In the genomic region with DNA sequence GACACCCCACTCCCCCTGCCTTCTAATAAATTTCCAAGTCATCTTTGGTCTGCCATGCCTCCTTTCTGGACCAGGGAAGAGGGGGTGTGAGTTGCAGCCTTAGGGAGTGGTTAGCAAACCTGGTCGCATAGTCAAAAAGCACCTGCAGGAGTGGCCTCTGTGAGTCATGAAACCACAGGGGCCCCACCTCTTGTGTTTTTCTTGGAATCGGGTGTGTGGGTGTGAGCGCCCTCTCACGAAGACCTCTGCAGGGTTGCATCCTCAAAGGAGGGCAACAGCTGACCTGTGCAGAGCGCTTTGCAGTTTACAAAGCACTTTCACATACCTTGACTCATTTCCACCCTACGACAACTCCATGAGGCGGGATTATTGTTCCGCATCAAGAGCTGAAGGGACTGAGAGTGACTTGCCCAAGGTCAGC, we compare ENCODE assay signal across 8 cellular contexts. TPM values are rescaled to one million over a fixed set of nuclear protein-coding genes. Genes with fewer than 3 reads are reported as not detected.
DNase-seq lines count a peak whose midpoint lies in the region; ATAC-seq and TF ChIP-seq lines count a peak whose summit lies in the region.

No MANE protein-coding gene starts in this region.

- H2AK5ac ChIP-seq in H9 (ENCODE audit: insufficient read length, low read length) = no peak overlapping the region

- no peak overlapping the region for H3K27ac Mint-ChIP-seq in H9
- no peak overlapping the region for H3K27ac Mint-ChIP-seq in WTC11

- DNase-seq in H9 (peak; percentile 34), WTC11 (ENCODE audit: low spot score) (no peak), choroid plexus epithelial cell (ENCODE audit: low read depth) (peak; percentile 20), AG20443 (ENCODE audit: low spot score) (no peak), ascending aorta (ENCODE audit: low spot score in 2 of 2) (no peak)
- DNase-seq in stimulated activated CD8-positive, alpha-beta memory T cell treated with anti-CD3 and anti-CD28 coated beads, Interleukin-7, amount 100 ng/mL, for 4 hours (ENCODE audit: low read depth in 2 of 2) = peak; percentile 76 to 85

- no CpG with 5 or more reads among the region's 8 CpGs for WGBS in H9 (ENCODE audit: extremely low coverage, insufficient read length, low lambda C conversion rate)

- H2BK5ac ChIP-seq in H9 (ENCODE audit: insufficient read length, low read length) = no peak overlapping the region

- H3K56ac ChIP-seq in H9 (ENCODE audit: insufficient read length, low read depth, low read length) = no peak overlapping the region

- H3K27ac ChIP-seq in H9 (ENCODE audit: insufficient read length, low read depth, low read length) (no peak overlapping the region), ascending aorta (no peak overlapping the region)

- CTCF ChIA-PET in WTC11 (lab: Charles Lee) = no interaction called here

- H3K27me3 ChIP-seq in H9 (ENCODE audit: insufficient read depth, low read length) = no peaks in the 10 kb centered on the region
- H3K27me3 ChIP-seq in ascending aorta = no peaks in the 10 kb centered on the region

- H3K4me3 Mint-ChIP-seq in H9 (no peak overlapping the region), WTC11 (no peak overlapping the region)

- no peaks in the 10 kb centered on the region; a peak in 2 of 7 replicates for H3K36me3 Mint-ChIP-seq in H9 (ENCODE audit: insufficient read depth in 1 of 3, low read depth in 3 of 3)
- no peaks in the 10 kb centered on the region for H3K36me3 Mint-ChIP-seq in WTC11

- no peaks in the 10 kb centered on the region for H3K79me1 ChIP-seq in H9 (ENCODE audit: insufficient read depth, low read depth, low read length, poor library complexity, severe bottlenecking)

- H3K4me2 ChIP-seq in H9 (ENCODE audit: insufficient read depth, insufficient read length, low read length) = no peak overlapping the region

- intact Hi-C loops in ascending aorta (cut with DNase I) = no loop called here

- H3K27me3 Mint-ChIP-seq in H9 (ENCODE audit: low read depth) (peaks cover 85% of the 10 kb centered on the region), WTC11 (ENCODE audit: low read depth) (peaks cover 66% of the 10 kb centered on the region)

- no peak overlapping the region for H2BK15ac ChIP-seq in H9 (ENCODE audit: low read depth, low read length)

- H3K23ac ChIP-seq in H9 (ENCODE audit: insufficient read length, low read depth, low read length) = no peak overlapping the region

- no peak overlapping the region for H3K18ac ChIP-seq in H9 (ENCODE audit: insufficient read length, low read depth, low read length)

- H3K14ac ChIP-seq in H9 (ENCODE audit: insufficient read depth, low read length) = no peak overlapping the region

- no peaks in the 10 kb centered on the region for H3K23me2 ChIP-seq in H9 (ENCODE audit: insufficient read length, low read depth, low read length, poor library complexity, severe bottlenecking)

- no peak overlapping the region for H2AFZ ChIP-seq in H9 (ENCODE audit: low read length)

- no peak overlapping the region for H4K5ac ChIP-seq in H9 (ENCODE audit: insufficient read length, low read depth, low read length)

- H3K36me3 ChIP-seq in ascending aorta = no peaks in the 10 kb centered on the region

- peaks cover 0 to 3% of the 10 kb centered on the region in 2 experiments; a peak in 4 of 5 replicates for H3K9me3 Mint-ChIP-seq in H9
- peaks cover 6% of the 10 kb centered on the region; the same call in 1 of the 2 replicates for H3K9me3 Mint-ChIP-seq in WTC11

- H3K9ac ChIP-seq in H9 (ENCODE audit: extremely low read depth, insufficient read length, low read length) = no peak overlapping the region

- H3K9me3 ChIP-seq in H9 (ENCODE audit: control insufficient read depth, low read depth, low read length) (no peaks in the 10 kb centered on the region), ascending aorta (no peaks in the 10 kb centered on the region)

- peaks cover 16 to 24% of the 10 kb centered on the region in 2 experiments for H3K4me1 Mint-ChIP-seq in H9
- peaks cover 3% of the 10 kb centered on the region; the same call in 1 of the 2 replicates for H3K4me1 Mint-ChIP-seq in WTC11

- TF ChIP-seq CTCF in H9 (conservative IDR thresholded peaks at IDR 0.05) = 0 out of 3 replicates have a peak, but pooled peaks have one; percentile 14
- TF ChIP-seq CTCF in WTC11 (IDR thresholded peaks at IDR 0.05) = no peak
- TF ChIP-seq CTCF in choroid plexus epithelial cell (conservative IDR thresholded peaks at IDR 0.05; ENCODE audit: low read depth, low read length) = no peak
- TF ChIP-seq CTCF in ascending aorta (IDR thresholded peaks at IDR 0.05) = no peak

- no peaks in the 10 kb centered on the region for H3K4me1 ChIP-seq in H9 (ENCODE audit: insufficient read depth, low read length)
- H3K4me1 ChIP-seq in ascending aorta = no peaks in the 10 kb centered on the region

- ATAC-seq in WTC11 = peak; percentile 61
- ATAC-seq in HG03460 (IDR thresholded peaks at IDR 0.05; ENCODE audit: unreplicated experiment) = no peak
- ATAC-seq in GM18858 (IDR thresholded peaks at IDR 0.05; ENCODE audit: unreplicated experiment) = no peak

- H3K4me3 ChIP-seq in choroid plexus epithelial cell (ENCODE audit: low read depth, low read length) = no peak overlapping the region
- H3K4me3 ChIP-seq in ascending aorta = no peak overlapping the region

- H3K79me2 ChIP-seq in H9 (ENCODE audit: insufficient read depth, low read length) = no peaks in the 10 kb centered on the region

- H2BK20ac ChIP-seq in H9 (ENCODE audit: low read depth, low read length, poor library complexity, severe bottlenecking) = no peak overlapping the region

- no peak overlapping the region for H4K8ac ChIP-seq in H9 (replicated peaks; ENCODE audit: insufficient read length, low read depth, low read length)

- H2BK120ac ChIP-seq in H9 (ENCODE audit: low read depth, low read length, poor library complexity, severe bottlenecking) = no peak overlapping the region

- POLR2A ChIA-PET in WTC11 (lab: Charles Lee) = interaction anchor here (0.5 kb wide), 1 partner anchor 51 kb away, joined by 4 read pairs; no protein-coding TSS in a partner anchor

- H2BK12ac ChIP-seq in H9 (ENCODE audit: insufficient read length, low read depth, low read length) = no peak overlapping the region

- H4K91ac ChIP-seq in H9 (ENCODE audit: insufficient read length, low read depth, low read length) = no peak overlapping the region

- no peaks in the 10 kb centered on the region for H4K20me1 ChIP-seq in H9 (ENCODE audit: control insufficient read depth, insufficient read depth, insufficient read length)

- no peak overlapping the region for H3T11ph ChIP-seq in H9 (ENCODE audit: low read length)

- no peak overlapping the region for H3K4ac ChIP-seq in H9 (ENCODE audit: low read depth, low read length)

TF ChIP-seq in WTC11, 78 proteins besides CTCF, POLR2A, EP300 and RAD21 (continues in another document):
- TF ChIP-seq ZBTB21 (CRISPR knock-in tag; IDR thresholded peaks at IDR 0.05; ENCODE audit: borderline replicate concordance) = no peak
- no peak for TF ChIP-seq ZNF423 (CRISPR knock-in tag; IDR thresholded peaks at IDR 0.05)
- no peak for TF ChIP-seq NFYB (CRISPR knock-in tag; conservative IDR thresholded peaks at IDR 0.05; ENCODE audit: low read depth)
- TF ChIP-seq OVOL2 (CRISPR knock-in tag; IDR thresholded peaks at IDR 0.05; ENCODE audit: borderline replicate concordance) = no peak
- TF ChIP-seq RELA (CRISPR knock-in tag; IDR thresholded peaks at IDR 0.05; ENCODE audit: borderline replicate concordance) = no peak
- TF ChIP-seq ZNF425 (CRISPR knock-in tag; conservative IDR thresholded peaks at IDR 0.05) = no peak
- TF ChIP-seq KAT7 (CRISPR knock-in tag; IDR thresholded peaks at IDR 0.05; ENCODE audit: borderline replicate concordance) = no peak
- no peak for TF ChIP-seq HMGA2 (CRISPR knock-in tag; IDR thresholded peaks at IDR 0.05)
- no peak for TF ChIP-seq TCF7 (CRISPR knock-in tag; IDR thresholded peaks at IDR 0.05; ENCODE audit: low read depth)
- TF ChIP-seq, protein P1, sequence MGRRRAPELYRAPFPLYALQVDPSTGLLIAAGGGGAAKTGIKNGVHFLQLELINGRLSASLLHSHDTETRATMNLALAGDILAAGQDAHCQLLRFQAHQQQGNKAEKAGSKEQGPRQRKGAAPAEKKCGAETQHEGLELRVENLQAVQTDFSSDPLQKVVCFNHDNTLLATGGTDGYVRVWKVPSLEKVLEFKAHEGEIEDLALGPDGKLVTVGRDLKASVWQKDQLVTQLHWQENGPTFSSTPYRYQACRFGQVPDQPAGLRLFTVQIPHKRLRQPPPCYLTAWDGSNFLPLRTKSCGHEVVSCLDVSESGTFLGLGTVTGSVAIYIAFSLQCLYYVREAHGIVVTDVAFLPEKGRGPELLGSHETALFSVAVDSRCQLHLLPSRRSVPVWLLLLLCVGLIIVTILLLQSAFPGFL (CRISPR knock-in tag; IDR thresholded peaks at IDR 0.05; ENCODE audit: borderline replicate concordance) = no peak
- TF ChIP-seq ZNF263 (CRISPR knock-in tag; IDR thresholded peaks at IDR 0.05; ENCODE audit: low read depth) = no peak
- no peak for TF ChIP-seq IRF1 (CRISPR knock-in tag; IDR thresholded peaks at IDR 0.05)
- TF ChIP-seq TP53 (CRISPR knock-in tag; IDR thresholded peaks at IDR 0.05) = no peak
- TF ChIP-seq ZNF121 (CRISPR knock-in tag; IDR thresholded peaks at IDR 0.05) = no peak

RNA-seq across cellular contexts. Expression of gene TEX48, which starts 36.8 kb away (rescaled TPM):
- total RNA-seq in H9 (2021) (not detected in 2 replicates), WTC11 (2021) (not detected in 3 replicates), ascending aorta (not detected)

Comparison
In these comparisons a context has a peak if more than half of its experiments do, and no peak if none do; other contexts are left out.
1. DNase-seq: peak in H9 (single experiment), choroid plexus epithelial cell (single experiment) and stimulated activated CD8-positive, alpha-beta memory T cell treated with anti-CD3 and anti-CD28 coated beads, Interleukin-7, amount 100 ng/mL, for 4 hours (2 of 2); none in WTC11 (single experiment), AG20443 (single experiment) and ascending aorta (0 of 2).